ENCODE assay signal across 22 cellular contexts in the genomic region with DNA sequence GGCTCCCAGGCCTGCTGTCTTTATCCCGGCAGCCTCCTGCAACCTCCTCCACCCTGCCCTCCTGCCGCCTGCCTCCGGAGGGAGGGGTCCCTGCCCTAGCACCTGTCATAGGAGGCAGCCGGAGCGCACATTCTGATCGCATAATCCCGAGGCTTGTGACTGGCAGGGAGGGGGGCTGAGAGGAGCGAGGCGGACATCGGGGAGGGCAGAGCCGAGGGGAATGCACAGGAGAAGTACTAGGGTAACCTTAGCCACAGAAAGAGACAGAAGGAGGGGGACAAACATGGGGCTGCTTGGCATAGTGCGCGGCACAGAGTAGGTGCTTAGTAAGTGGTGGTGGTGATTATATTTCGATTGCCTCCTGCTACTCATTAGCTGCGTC. TPM values are rescaled to one million over a fixed set of nuclear protein-coding genes. Genes with fewer than 3 reads are reported as not detected.
DNase-seq lines count a peak whose midpoint lies in the region; TF ChIP-seq lines count a peak whose summit lies in the region.
"Had no signal": no experiment of that assay in that cellular context is flagged by ENCODE, and none has a peak within 500 bp of the region (broad histone marks: within the 10 kb centered on the region; RNA-seq: fewer than 3 reads in every experiment).

No MANE protein-coding gene starts in this region.

- H3K9me3 ChIP-seq in NT2/D1 (ENCODE audit: insufficient read depth, low read length) (no peaks in the 10 kb centered on the region), iPS-18c (ENCODE audit: control insufficient read depth, insufficient read depth, low read length) (no peaks in the 10 kb centered on the region), BE2C (no peaks in the 10 kb centered on the region)
- H3K9me3 ChIP-seq: colonic mucosa, sigmoid colon, SJSA1, tibial artery had no signal

- peaks cover 8% of the 10 kb centered on the region for H3K4me1 Mint-ChIP-seq in progenitor cell of endocrine pancreas (ENCODE audit: low read depth)
- peaks cover 10% of the 10 kb centered on the region for H3K4me1 Mint-ChIP-seq in activated CD4-positive, alpha-beta T cell treated with anti-CD3 and anti-CD28 coated beads, Interleukin-2, amount 10 ng/mL, durations not matched to agents 7 days and 5 days

- peak; percentile 35 for DNase-seq in DMS53 (lab: John Stamatoyannopoulos, UW)
- DNase-seq in DMS53 treated with DMSO at 0.1 percent for 48 hours (lab: John Stamatoyannopoulos, UW; ENCODE audit: unreplicated experiment): no peak
- DNase-seq in NT2/D1 (ENCODE audit: low read depth, low spot score): no peak
- DNase-seq in progenitor cell of endocrine pancreas (ENCODE audit: low spot score, unreplicated experiment): no peak
- no peak for DNase-seq in NCI-H1436 (lab: John Stamatoyannopoulos, UW)
- no peak for DNase-seq in BE2C
- DNase-seq in activated CD4-positive, alpha-beta T cell treated with anti-CD3 and anti-CD28 coated beads, Interleukin-2, amount 10 ng/mL, durations not matched to agents 7 days and 5 days: no peak
- DNase-seq: activated CD4-positive, CD25-positive, alpha-beta regulatory T cell; colonic mucosa; Karpas-422; midbrain; NCI-H1092; NCI-H748 treated with DMSO at 0.1 percent for 48 hours; nucleus accumbens; PC-3; sigmoid colon; stimulated activated naive CD8-positive, alpha-beta T cell treated with anti-CD3 and anti-CD28 coated beads, Interleukin-15, Interleukin-2, amounts not matched to agents 100 U/mL and 50 U/mL, for 24 hours; T-helper 2 cell; tibial artery had no signal

- H3K9ac ChIP-seq in NT2/D1 (ENCODE audit: insufficient read length, low read depth): peak overlapping the region; percentile 63

- no peak overlapping the region for H3K27ac Mint-ChIP-seq in progenitor cell of endocrine pancreas
- H3K27ac Mint-ChIP-seq in activated CD4-positive, alpha-beta T cell treated with anti-CD3 and anti-CD28 coated beads, Interleukin-2, amount 10 ng/mL, durations not matched to agents 7 days and 5 days: no peak overlapping the region
- H3K27ac Mint-ChIP-seq: activated naive CD8-positive, alpha-beta T cell treated with anti-CD3 and anti-CD28 coated beads, Interleukin-2, amount 10 ng/mL, durations not matched to agents 7 days and 5 days had no signal

- H3K27me3 ChIP-seq in NT2/D1 (ENCODE audit: insufficient read depth, insufficient read length): peaks cover 100% of the 10 kb centered on the region
- peaks cover 91% of the 10 kb centered on the region for H3K27me3 ChIP-seq in BE2C
- H3K27me3 ChIP-seq: SJSA1 had no signal

- H3K36me3 Mint-ChIP-seq in progenitor cell of endocrine pancreas (ENCODE audit: insufficient read depth): no peaks in the 10 kb centered on the region
- no peaks in the 10 kb centered on the region for H3K36me3 Mint-ChIP-seq in activated CD4-positive, alpha-beta T cell treated with anti-CD3 and anti-CD28 coated beads, Interleukin-2, amount 10 ng/mL, durations not matched to agents 7 days and 5 days (ENCODE audit: low read depth)
- H3K36me3 Mint-ChIP-seq: activated naive CD8-positive, alpha-beta T cell treated with anti-CD3 and anti-CD28 coated beads, Interleukin-2, amount 10 ng/mL, durations not matched to agents 7 days and 5 days had no signal

- peak overlapping the region; percentile 19 for H3K4me3 Mint-ChIP-seq in progenitor cell of endocrine pancreas (ENCODE audit: low read depth)
- no peak overlapping the region for H3K4me3 Mint-ChIP-seq in activated CD4-positive, alpha-beta T cell treated with anti-CD3 and anti-CD28 coated beads, Interleukin-2, amount 10 ng/mL, durations not matched to agents 7 days and 5 days
- H3K4me3 Mint-ChIP-seq: activated naive CD8-positive, alpha-beta T cell treated with anti-CD3 and anti-CD28 coated beads, Interleukin-2, amount 10 ng/mL, durations not matched to agents 7 days and 5 days had no signal

- H3K9me3 Mint-ChIP-seq in progenitor cell of endocrine pancreas (ENCODE audit: low read depth): no peaks in the 10 kb centered on the region
- no peaks in the 10 kb centered on the region for H3K9me3 Mint-ChIP-seq in activated CD4-positive, alpha-beta T cell treated with anti-CD3 and anti-CD28 coated beads, Interleukin-2, amount 10 ng/mL, durations not matched to agents 7 days and 5 days
- H3K9me3 Mint-ChIP-seq: activated naive CD8-positive, alpha-beta T cell treated with anti-CD3 and anti-CD28 coated beads, Interleukin-2, amount 10 ng/mL, durations not matched to agents 7 days and 5 days had no signal

- H3K36me3 ChIP-seq in NT2/D1 (ENCODE audit: insufficient read depth, insufficient read length, low read length) (no peaks in the 10 kb centered on the region), BE2C (no peaks in the 10 kb centered on the region)
- H3K36me3 ChIP-seq: colonic mucosa, sigmoid colon, SJSA1, tibial artery had no signal

- peaks cover 100% of the 10 kb centered on the region for H3K27me3 Mint-ChIP-seq in progenitor cell of endocrine pancreas
- peaks cover 94% of the 10 kb centered on the region for H3K27me3 Mint-ChIP-seq in activated CD4-positive, alpha-beta T cell treated with anti-CD3 and anti-CD28 coated beads, Interleukin-2, amount 10 ng/mL, durations not matched to agents 7 days and 5 days

- peak overlapping the region; percentile 56 for H3K4me3 ChIP-seq in NT2/D1 (ENCODE audit: insufficient read length, low read depth)
- peak overlapping the region; percentile 48 for H3K4me3 ChIP-seq in iPS-18c (ENCODE audit: insufficient read depth, low read depth, low read length)
- H3K4me3 ChIP-seq in BE2C (ENCODE audit: low read depth, low read length): no peak overlapping the region
- H3K4me3 ChIP-seq: colonic mucosa, sigmoid colon, SJSA1, tibial artery had no signal

- CTCF ChIA-PET in activated CD4-positive, alpha-beta T cell treated with anti-CD3 and anti-CD28 coated beads, Interleukin-2, amount 10 ng/mL, durations not matched to agents 7 days and 5 days (lab: Charles Lee): interaction anchor here (1.6 to 1.8 kb wide), 2 partner anchors 11 to 12 kb away, joined by 4 to 5 read pairs; no protein-coding TSS in a partner anchor

- POLR2A ChIA-PET in activated CD4-positive, alpha-beta T cell treated with anti-CD3 and anti-CD28 coated beads, Interleukin-2, amount 10 ng/mL, durations not matched to agents 7 days and 5 days (lab: Charles Lee): no interaction called here

- TF ChIP-seq CTCF in progenitor cell of endocrine pancreas (IDR thresholded peaks at IDR 0.05; ENCODE audit: unreplicated experiment) (no peak), BE2C (IDR thresholded peaks at IDR 0.05; ENCODE audit: low read depth, low read length) (no peak)

- H3K4me1 ChIP-seq in NT2/D1 (ENCODE audit: insufficient read depth, insufficient read length): peaks cover 12% of the 10 kb centered on the region
- H3K4me1 ChIP-seq in BE2C: no peaks in the 10 kb centered on the region

RNA-seq across cellular contexts. Expression of gene ALX4, which starts 9.2 kb away (rescaled TPM):
- not detected in 2 replicates for total RNA-seq in progenitor cell of endocrine pancreas
- polyA plus RNA-seq in BE2C (2012; ENCODE audit: insufficient read depth, insufficient read length, low read depth): 0.08 TPM
- not detected for total RNA-seq in activated CD4-positive, alpha-beta T cell treated with anti-CD3 and anti-CD28 coated beads, Interleukin-2, amount 10 ng/mL, durations not matched to agents 7 days and 5 days
- total RNA-seq: activated naive CD8-positive, alpha-beta T cell treated with anti-CD3 and anti-CD28 coated beads, Interleukin-2, amount 10 ng/mL, durations not matched to agents 7 days and 5 days; colonic mucosa; PC-3; sigmoid colon had no signal
- polyA plus RNA-seq: sigmoid colon had no signal
